ENCODE assay signal across 29 cellular contexts in the genomic region with DNA sequence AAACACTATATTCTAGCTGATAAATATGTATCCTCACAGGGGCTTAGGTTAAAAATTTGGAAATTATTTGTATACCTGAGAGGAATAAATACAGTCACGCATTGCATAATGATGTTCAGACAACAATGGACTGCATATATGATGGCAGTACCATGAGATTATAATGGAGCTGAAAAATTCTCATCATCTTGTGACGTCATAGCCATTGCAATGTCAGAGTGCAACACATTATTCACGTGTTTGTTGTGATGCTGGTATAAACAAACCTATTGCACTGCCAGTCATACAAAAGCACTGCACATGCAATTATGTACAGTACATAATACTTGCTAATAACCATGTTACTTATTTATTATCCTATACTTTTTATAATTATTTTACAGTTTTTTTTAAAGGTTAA. TPM values are rescaled to one million over a fixed set of nuclear protein-coding genes. Genes with fewer than 3 reads are reported as not detected.
"Had no signal": no experiment of that assay in that cellular context is flagged by ENCODE, and none has a peak within 500 bp of the region (broad histone marks: within the 10 kb centered on the region; RNA-seq: fewer than 3 reads in every experiment).

No MANE protein-coding gene starts in this region.

- DNase-seq: activated B cell treated with CpG ODN at 0.5 μM for 24 hours; activated CD4-positive, alpha-beta T cell treated with anti-CD3 and anti-CD28 coated beads for 48 hours; activated CD4-positive, alpha-beta T cell treated with anti-CD3 and anti-CD28 coated beads, Interleukin-2, amount 50 U/mL, for 1 hour; activated CD4-positive, alpha-beta T cell treated with anti-CD3 and anti-CD28 coated beads, Interleukin-2, amount 50 U/mL, for 48 hours; activated CD8-positive, alpha-beta memory T cell treated with anti-CD3 and anti-CD28 coated beads for 24 hours; activated CD8-positive, alpha-beta T cell treated with anti-CD3 and anti-CD28 coated beads for 36 hours; activated effector memory CD4-positive, alpha-beta T cell treated with Interleukin-2 at 50 U/mL for 16 hours; activated gamma-delta T cell treated with Interleukin-2 at 50 U/mL for 16 hours; activated naive CD4-positive, alpha-beta T cell treated with anti-CD3 and anti-CD28 coated beads, Interleukin-2, amount 50 U/mL, for 16 hours; activated naive CD4-positive, alpha-beta T cell treated with Interleukin-2 at 50 U/mL for 16 hours; activated T-cell treated with anti-CD3 and anti-CD28 coated beads, Interleukin-2, amount 50 U/mL, for 4 hours; amniotic stem cell; anterior cingulate cortex; brain microvascular endothelial cell; cortex of kidney; dermis blood vessel endothelial cell; effector CD8-positive, alpha-beta T cell; esophagus squamous epithelium; foreskin melanocyte; heart right ventricle; T-helper 17 cell; T1000; WERI-Rb-1 had no signal

- FAIRE-seq: astrocyte, bronchial epithelial cell, endometrium, endothelial cell of umbilical vein had no signal

- H3K27me3 ChIP-seq: brain microvascular endothelial cell, esophagus squamous epithelium, gastroesophageal sphincter, heart right ventricle had no signal

- H3K27ac ChIP-seq: brain microvascular endothelial cell, epithelial cell of prostate, esophagus squamous epithelium, gastroesophageal sphincter, heart right ventricle, WERI-Rb-1 had no signal

- H3K4me3 ChIP-seq: esophagus squamous epithelium, gastroesophageal sphincter, heart right ventricle had no signal

RNA-seq across cellular contexts. Expression of gene STEAP1B, which starts 31.4 kb away (rescaled TPM):
- total RNA-seq: activated CD8-positive, alpha-beta T cell treated with anti-CD3 and anti-CD28 coated beads for 36 hours had no signal
